In genomic region chr10:42552188-42553063, GRCh38 we compare ENCODE assay signal across 8 cellular contexts.
DNase-seq lines count a peak whose midpoint lies in the region; ATAC-seq, FAIRE-seq and TF ChIP-seq lines count a peak whose summit lies in the region.

No MANE protein-coding gene starts in this region.

- DNase-seq in GM12892 (ENCODE audit: insufficient read length) = peak; percentile 70
- peak; percentile 95 for DNase-seq in NCI-H1436 (lab: John Stamatoyannopoulos, UW)
- peak; percentile 92 for DNase-seq in SW480 (ENCODE audit: low spot score)
- DNase-seq in adrenal gland = peak; percentile 96 to 99 (median 97)
- DNase-seq in cardiac septum (ENCODE audit: low spot score) = peak; percentile 98
- DNase-seq in tibial nerve (ENCODE audit: low spot score in 2 of 2) = peak; percentile 93 to 97

- H3K4me2 ChIP-seq in parathyroid adenoma (ENCODE audit: low read length) = peak overlapping the region; percentile 93

- FAIRE-seq in GM12892 (lab: Jason Lieb, UNC) = peak; percentile 96

- peak; percentile 84 to 89 for TF ChIP-seq EP300 in tibial nerve (IDR thresholded peaks at IDR 0.05)

- H2AFZ ChIP-seq in parathyroid adenoma = peak overlapping the region; percentile 96

- H3K4me3 ChIP-seq in adrenal gland (peak overlapping the region; percentile 44 to 76 (median 67)), parathyroid adenoma (ENCODE audit: low read depth, low read length) (peak overlapping the region; percentile 66), tibial nerve (peak overlapping the region; percentile 46 to 93 (median 60))

- intact Hi-C loops in adrenal gland (cut with DNase I) = loop anchor here in 1 of 2 donors (5.0 to 10.0 kb wide), 2 partner anchors 90 to 232 kb away; partner anchors contain the start of gene BMS1
- intact Hi-C loops in cardiac septum (cut with DNase I) = loop anchor here (2.0 kb wide), 1 partner anchor 86 kb away; the partner anchor contains the start of gene ZNF33B

- peaks cover 5% of the 10 kb centered on the region for H3K79me2 ChIP-seq in parathyroid adenoma

- H3K27ac ChIP-seq in adrenal gland = peak overlapping the region in 4 of 5 donors; percentile 7 to 77 (median 51)
- H3K27ac ChIP-seq in parathyroid adenoma = peak overlapping the region; percentile 36
- H3K27ac ChIP-seq in tibial nerve = peak overlapping the region; percentile 1 to 86 (median 82)

- TF ChIP-seq CTCF in adrenal gland (IDR thresholded peaks at IDR 0.05) (no peak), parathyroid adenoma (IDR thresholded peaks at IDR 0.05) (no peak), tibial nerve (IDR thresholded peaks at IDR 0.05) (no peak)

- ATAC-seq in HG02840 (IDR thresholded peaks at IDR 0.05; ENCODE audit: low FRiP score, unreplicated experiment) = peak; percentile 93

- no peak overlapping the region for H3K9ac ChIP-seq in parathyroid adenoma

- no peaks in the 10 kb centered on the region for H3K36me3 ChIP-seq in adrenal gland (replicated peaks in 1 of 2)
- H3K36me3 ChIP-seq in parathyroid adenoma (ENCODE audit: control insufficient read depth, insufficient read depth, low read length) = no peaks in the 10 kb centered on the region
- H3K36me3 ChIP-seq in tibial nerve = peaks cover 0 to 32% (median 0%) of the 10 kb centered on the region in 3 donors

- H3K9me3 ChIP-seq in adrenal gland (replicated peaks in 1 of 3) (no peaks in the 10 kb centered on the region), parathyroid adenoma (ENCODE audit: control insufficient read depth, low read length) (no peaks in the 10 kb centered on the region), tibial nerve (peaks cover 0 to 19% (median 0%) of the 10 kb centered on the region in 4 donors)

- H3K27me3 ChIP-seq in adrenal gland = no peaks in the 10 kb centered on the region
- no peaks in the 10 kb centered on the region for H3K27me3 ChIP-seq in parathyroid adenoma (ENCODE audit: control insufficient read depth, insufficient read depth, low read length)
- no peaks in the 10 kb centered on the region for H3K27me3 ChIP-seq in tibial nerve

- WGBS in adrenal gland, 4 donors = 0 to 1% (median 0%) methylated on average over 53 to 61 of the region's 61 CpGs
- 0% methylated on average over 51 to 61 of the region's 61 CpGs for WGBS in tibial nerve, 2 donors

- H3K4me1 ChIP-seq in adrenal gland (replicated peaks in 1 of 2) (peaks cover 6 to 16% of the 10 kb centered on the region in 2 donors), parathyroid adenoma (peaks cover 12% of the 10 kb centered on the region), tibial nerve (peaks cover 0 to 31% (median 13%) of the 10 kb centered on the region in 4 donors)

- TF ChIP-seq POLR2A in GM12892 (IDR thresholded peaks at IDR 0.05; ENCODE audit: low read depth, low read length) = no peak
- TF ChIP-seq POLR2A in adrenal gland (IDR thresholded peaks at IDR 0.05) = peak in 1 of 2 donors; percentile 68
- TF ChIP-seq POLR2A in tibial nerve (IDR thresholded peaks at IDR 0.05) = peak in 1 of 2 donors; percentile 73

Comparison
In these comparisons a context has a peak if more than half of its experiments do, and no peak if none do; other contexts are left out.
1. Peak in every context shown above with its lines: DNase-seq, ATAC-seq, H3K4me3 ChIP-seq and H3K27ac ChIP-seq.